26 cellular contexts compared by ENCODE assay signal in genomic region chr12:103586791-103587370, GRCh38. TPM values are rescaled to one million over a fixed set of nuclear protein-coding genes. Genes with fewer than 3 reads are reported as not detected.
DNase-seq lines count a peak whose midpoint lies in the region; ATAC-seq, FAIRE-seq and TF ChIP-seq lines count a peak whose summit lies in the region.
"Had no signal": no experiment of that assay in that cellular context is flagged by ENCODE, and none has a peak within 500 bp of the region (broad histone marks: within the 10 kb centered on the region; RNA-seq: fewer than 3 reads in every experiment).

STAB2 (plus strand) TSS chr12:103587273; CDS start chr12:103587477, 204 bp downstream.

- no peaks in the 10 kb centered on the region for H3K36me3 Mint-ChIP-seq in WTC11
- H3K36me3 Mint-ChIP-seq in activated naive CD8-positive, alpha-beta T cell treated with anti-CD3 and anti-CD28 coated beads, Interleukin-2, amount 50 U/mL, for 24 hours (ENCODE audit: low read depth) = no peaks in the 10 kb centered on the region
- H3K36me3 Mint-ChIP-seq: CD14-positive monocyte had no signal

- intact Hi-C loops in left cardiac atrium (cut with DNase I) (no loop called here), spleen (cut with DNase I; ENCODE audit: low total_unique reads) (no loop called here)

- H3K27me3 Mint-ChIP-seq in WTC11 (ENCODE audit: low read depth) = no peaks in the 10 kb centered on the region; the same call in 1 of the 2 replicates
- H3K27me3 Mint-ChIP-seq in activated naive CD8-positive, alpha-beta T cell treated with anti-CD3 and anti-CD28 coated beads, Interleukin-2, amount 50 U/mL, for 24 hours = peaks cover 4% of the 10 kb centered on the region

- H3K27me3 ChIP-seq in right atrium auricular region (no peaks in the 10 kb centered on the region), spleen (replicated peaks in 1 of 7) (peaks cover 0 to 12% (median 0%) of the 10 kb centered on the region in 7 donors), HAP-1 (ENCODE audit: low read depth) (peaks cover 13% of the 10 kb centered on the region)

- no peak within 1 kb of the TSS for H3K27ac Mint-ChIP-seq in WTC11
- no peak within 1 kb of the TSS for H3K27ac Mint-ChIP-seq in activated naive CD8-positive, alpha-beta T cell treated with anti-CD3 and anti-CD28 coated beads, Interleukin-2, amount 50 U/mL, for 24 hours
- H3K27ac Mint-ChIP-seq: CD14-positive monocyte, HFFc6 had no signal

- peak; percentile 15 to 46 for ATAC-seq in left cardiac atrium
- ATAC-seq in WTC11 = peak; percentile 44
- ATAC-seq in left lobe of liver = peak; percentile 60
- ATAC-seq in activated naive CD8-positive, alpha-beta T cell treated with anti-CD3 and anti-CD28 coated beads, Interleukin-2, amount 50 U/mL, for 24 hours = no peak

- 54 to 76% (median 65%) methylated on average over 9 of the region's 9 CpGs for WGBS in spleen, 5 donors

- H3K4me3 Mint-ChIP-seq in WTC11 = no peak within 1 kb of the TSS
- H3K4me3 Mint-ChIP-seq in activated naive CD8-positive, alpha-beta T cell treated with anti-CD3 and anti-CD28 coated beads, Interleukin-2, amount 50 U/mL, for 24 hours = no peak within 1 kb of the TSS
- H3K4me3 Mint-ChIP-seq: CD14-positive monocyte, HFFc6 had no signal

- no peak for DNase-seq in left cardiac atrium
- DNase-seq in right atrium auricular region (ENCODE audit: low spot score) = no peak
- DNase-seq in WTC11 (ENCODE audit: low spot score) = no peak
- DNase-seq in left lobe of liver (ENCODE audit: low spot score) = no peak
- DNase-seq in spleen = peak; percentile 76
- no peak for DNase-seq in activated naive CD8-positive, alpha-beta T cell treated with anti-CD3 and anti-CD28 coated beads, Interleukin-2, amount 50 U/mL, for 24 hours
- DNase-seq in GM12891 (ENCODE audit: insufficient read length, low spot score) = no peak
- no peak for DNase-seq in HAP-1 (ENCODE audit: low spot score in 2 of 2)
- DNase-seq: 8988T; BE2C; Calu3; DMS79 treated with DMSO at 0.1 percent for 48 hours; GF-D8; H7; HFFc6; KG1; MG63; NCI-H2029; NCI-H446 treated with DMSO at 0.1 percent for 48 hours; NCI-H526; NK-92 treated with Interleukin-12 subunit alpha and Interleukin-12 subunit beta, amount 100 ng/mL, for 24 hours had no signal

- H3K9me3 ChIP-seq in right atrium auricular region (no peaks in the 10 kb centered on the region), spleen (no peaks in the 10 kb centered on the region), HAP-1 (no peaks in the 10 kb centered on the region)
- H3K9me3 ChIP-seq: BE2C, MG63 had no signal

- TF ChIP-seq POLR2A in spleen (IDR thresholded peaks at IDR 0.05) = no peak
- TF ChIP-seq POLR2A in GM12891 (IDR thresholded peaks at IDR 0.05; ENCODE audit: low read depth, low read length) = no peak

- POLR2A ChIA-PET in WTC11 (lab: Charles Lee) = no interaction called here

- CTCF ChIA-PET in WTC11 (lab: Charles Lee) = interaction anchor here (0.9 to 5.7 kb wide), 3 partner anchors 12 to 704 kb away, joined by 4 to 21 read pairs (median 21); no protein-coding TSS in a partner anchor

- no peak for TF ChIP-seq CTCF in right atrium auricular region (IDR thresholded peaks at IDR 0.05)
- TF ChIP-seq CTCF in WTC11 (IDR thresholded peaks at IDR 0.05) = no peak
- TF ChIP-seq CTCF in spleen (IDR thresholded peaks at IDR 0.05 in 8 of 11, conservative IDR thresholded peaks at IDR 0.05 in 3 of 11) = no peak

- H3K4me3 ChIP-seq in right atrium auricular region (no peak within 1 kb of the TSS), spleen (peak within 1 kb of the TSS; percentile 9 to 69 (median 36)), HAP-1 (no peak within 1 kb of the TSS)
- H3K4me3 ChIP-seq: MG63, SJSA1 had no signal

- no peaks in the 10 kb centered on the region for H3K4me1 ChIP-seq in right atrium auricular region
- H3K4me1 ChIP-seq in spleen = peaks cover 0 to 4% (median 0%) of the 10 kb centered on the region in 6 donors
- no peaks in the 10 kb centered on the region for H3K4me1 ChIP-seq in HAP-1
- H3K4me1 ChIP-seq: BE2C, SJSA1 had no signal

- FAIRE-seq in GM12891 (lab: Jason Lieb, UNC) = no peak
- FAIRE-seq: GM12892, HTR-8/SVneo had no signal

- in situ Hi-C loops in HAP-1 (cut with MboI; ENCODE audit: low sequenced_read_pairs) = no loop called here

- H3K36me3 ChIP-seq in right atrium auricular region (no peaks in the 10 kb centered on the region), spleen (no peaks in the 10 kb centered on the region), HAP-1 (replicated peaks) (no peaks in the 10 kb centered on the region)
- H3K36me3 ChIP-seq: BE2C, MG63, SJSA1 had no signal

- no peaks in the 10 kb centered on the region for H3K4me1 Mint-ChIP-seq in WTC11
- no peaks in the 10 kb centered on the region for H3K4me1 Mint-ChIP-seq in activated naive CD8-positive, alpha-beta T cell treated with anti-CD3 and anti-CD28 coated beads, Interleukin-2, amount 50 U/mL, for 24 hours
- H3K4me1 Mint-ChIP-seq: CD14-positive monocyte had no signal

- H3K27ac ChIP-seq in right atrium auricular region (no peak within 1 kb of the TSS), spleen (peak within 1 kb of the TSS; percentile 6 to 78 (median 62))
- H3K27ac ChIP-seq: SJSA1 had no signal

- H3K9me3 Mint-ChIP-seq in WTC11 = no peaks in the 10 kb centered on the region
- no peaks in the 10 kb centered on the region for H3K9me3 Mint-ChIP-seq in activated naive CD8-positive, alpha-beta T cell treated with anti-CD3 and anti-CD28 coated beads, Interleukin-2, amount 50 U/mL, for 24 hours
- H3K9me3 Mint-ChIP-seq: CD14-positive monocyte, HFFc6 had no signal

TF ChIP-seq in WTC11, 78 proteins besides CTCF, POLR2A, EP300 and RAD21 (continues in another document):
- TF ChIP-seq NR2C2 (CRISPR knock-in tag; IDR thresholded peaks at IDR 0.05) (no peak), TP53 (CRISPR knock-in tag; IDR thresholded peaks at IDR 0.05) (no peak), GTF2I (CRISPR knock-in tag; conservative IDR thresholded peaks at IDR 0.05) (no peak), MAX (CRISPR knock-in tag; IDR thresholded peaks at IDR 0.05) (no peak), JUN (CRISPR knock-in tag; IDR thresholded peaks at IDR 0.05) (no peak), STAT6 (CRISPR knock-in tag; conservative IDR thresholded peaks at IDR 0.05; ENCODE audit: low read depth) (no peak)

TF ChIP-seq in GM12891, 5 proteins besides CTCF, POLR2A, EP300 and RAD21:
- TF ChIP-seq POLR2AphosphoS5 (IDR thresholded peaks at IDR 0.05; ENCODE audit: low read depth, low read length) (no peak), TAF1 (IDR thresholded peaks at IDR 0.05; ENCODE audit: low read depth, low read length) (no peak), POU2F2 (IDR thresholded peaks at IDR 0.05; ENCODE audit: low read depth, low read length) (no peak), PAX5 (IDR thresholded peaks at IDR 0.05; ENCODE audit: insufficient read depth, low read length, severe bottlenecking) (no peak)

RNA-seq across cellular contexts. Expression of gene STAB2, which starts in this region (rescaled TPM):
- total RNA-seq in left cardiac atrium (under 1 TPM; 0.18 to 0.91 TPM), right atrium auricular region (under 1 TPM in 1 of 2 donors, not detected in 1; 0.11 TPM), WTC11 (2021) (0.11 to 0.48 TPM (median 0.16 TPM) in 3 replicates), left lobe of liver (15.1 TPM), spleen (100 to 1,000 TPM; 183 to 320 (median 243) TPM)
- 10 to 100 TPM in 2 of 3 donors, 1 to 10 TPM in 1; 9.7 to 29.5 (median 25.3) TPM for polyA plus RNA-seq in spleen
- polyA plus RNA-seq in GM12891 (2012; ENCODE audit: low read depth, missing spikeins) = not detected
- total RNA-seq: Calu3, H7, HFFc6, PC-3, SJSA1 had no signal
- polyA plus RNA-seq: CD14-positive monocyte had no signal

Comparison
In these comparisons a context has a peak if more than half of its experiments do, and no peak if none do; other contexts are left out.
1. RNA of gene STAB2 (total RNA-seq): 183 to 320 TPM in spleen; 15.1 TPM in left lobe of liver (single experiment), 0.18 to 0.91 TPM in left cardiac atrium, 0.11 to 0.48 TPM in WTC11 and 0.11 TPM in right atrium auricular region; every median in the first group is over 10 times any median in the second.
2. Peak in ATAC-seq in left cardiac atrium; RNA of the gene not detected or under 1 TPM.
3. Peak in ATAC-seq in WTC11; RNA of the gene not detected or under 1 TPM.
4. H3K27ac ChIP-seq: peak in spleen (8 of 8); none in right atrium auricular region (0 of 2).
5. H3K4me3 ChIP-seq: peak in spleen (8 of 8); none in right atrium auricular region (0 of 2) and HAP-1 (single experiment).